Comparison of ENCODE assay signal across 21 cellular contexts in genomic region chr6:3290501-3291211, GRCh38.
"Had no signal": no experiment of that assay in that cellular context is flagged by ENCODE, and none has a peak within 500 bp of the region (broad histone marks: within the 10 kb centered on the region; RNA-seq: fewer than 3 reads in every experiment).

No MANE protein-coding gene starts in this region.

- DNase-seq: activated CD4-positive, alpha-beta T cell treated with anti-CD3 and anti-CD28 coated beads for 1 hour; activated naive CD4-positive, alpha-beta T cell treated with Interleukin-2 at 50 U/mL for 16 hours; activated naive CD8-positive, alpha-beta T cell treated with anti-CD3 and anti-CD28 coated beads for 36 hours; activated T-cell treated with anti-CD3 and anti-CD28 coated beads, Interleukin-2, amount 50 U/mL, for 1 hour; cerebellar nuclear complex; cortex of kidney; effector CD4-positive, alpha-beta T cell; foreskin keratinocyte; immature natural killer cell; naive thymus-derived CD8-positive, alpha-beta T cell; stimulated activated CD4-positive, alpha-beta T cell treated with anti-CD3 and anti-CD28 coated beads, Interleukin-4, amount 100 ng/mL, for 1 hour; stimulated activated naive CD4-positive, alpha-beta T cell; T-cell; upper lobe of left lung; WERI-Rb-1 had no signal

- H3K4me1 ChIP-seq: breast epithelium, foreskin keratinocyte, upper lobe of left lung had no signal

- H3K4me3 Mint-ChIP-seq: activated naive CD8-positive, alpha-beta T cell treated with anti-CD3 and anti-CD28 coated beads for 36 hours; activated T-helper 17 cell treated with anti-CD3 and anti-CD28 coated beads, Interleukin-2, amount 50 U/mL, for 72 hours; immature natural killer cell; naive thymus-derived CD8-positive, alpha-beta T cell; T-cell; T-helper 2 cell treated with Interferon-gamma antibody and Interleukin-4, amounts not matched to agents 5 μg/mL and 100 μg/mL, for 36 hours had no signal

- H3K27me3 Mint-ChIP-seq: activated naive CD8-positive, alpha-beta T cell treated with anti-CD3 and anti-CD28 coated beads for 36 hours; activated T-helper 17 cell treated with anti-CD3 and anti-CD28 coated beads, Interleukin-2, amount 50 U/mL, for 72 hours; naive thymus-derived CD8-positive, alpha-beta T cell; T-cell had no signal

- H3K9me3 Mint-ChIP-seq: activated naive CD8-positive, alpha-beta T cell treated with anti-CD3 and anti-CD28 coated beads for 36 hours; activated T-helper 17 cell treated with anti-CD3 and anti-CD28 coated beads, Interleukin-2, amount 50 U/mL, for 72 hours; immature natural killer cell; naive thymus-derived CD8-positive, alpha-beta T cell; T-cell; T-helper 2 cell treated with Interferon-gamma antibody and Interleukin-4, amounts not matched to agents 5 μg/mL and 100 μg/mL, for 36 hours had no signal

- H3K36me3 Mint-ChIP-seq: activated naive CD8-positive, alpha-beta T cell treated with anti-CD3 and anti-CD28 coated beads for 36 hours; immature natural killer cell; naive thymus-derived CD8-positive, alpha-beta T cell; T-cell had no signal

- H3K4me3 ChIP-seq: breast epithelium, lung, right lobe of liver, upper lobe of left lung had no signal

- H3K36me3 ChIP-seq: breast epithelium had no signal

- H3K9me3 ChIP-seq: breast epithelium, right lobe of liver, upper lobe of left lung had no signal

- H3K27me3 ChIP-seq: breast epithelium, right lobe of liver, upper lobe of left lung had no signal

- ATAC-seq: activated T-helper 17 cell treated with anti-CD3 and anti-CD28 coated beads, Interleukin-2, amount 50 U/mL, for 72 hours; foreskin keratinocyte; left lobe of liver; naive thymus-derived CD8-positive, alpha-beta T cell; right lobe of liver; T-cell had no signal

- H3K27ac Mint-ChIP-seq: activated naive CD8-positive, alpha-beta T cell treated with anti-CD3 and anti-CD28 coated beads for 36 hours; activated T-helper 17 cell treated with anti-CD3 and anti-CD28 coated beads, Interleukin-2, amount 50 U/mL, for 72 hours; immature natural killer cell; T-cell; T-helper 2 cell treated with Interferon-gamma antibody and Interleukin-4, amounts not matched to agents 5 μg/mL and 100 μg/mL, for 36 hours had no signal

- H3K27ac ChIP-seq: breast epithelium, foreskin keratinocyte, right lobe of liver, WERI-Rb-1 had no signal

- H3K4me1 Mint-ChIP-seq: activated naive CD8-positive, alpha-beta T cell treated with anti-CD3 and anti-CD28 coated beads for 36 hours; activated T-helper 17 cell treated with anti-CD3 and anti-CD28 coated beads, Interleukin-2, amount 50 U/mL, for 72 hours; immature natural killer cell; T-cell had no signal
